In the genomic region with DNA sequence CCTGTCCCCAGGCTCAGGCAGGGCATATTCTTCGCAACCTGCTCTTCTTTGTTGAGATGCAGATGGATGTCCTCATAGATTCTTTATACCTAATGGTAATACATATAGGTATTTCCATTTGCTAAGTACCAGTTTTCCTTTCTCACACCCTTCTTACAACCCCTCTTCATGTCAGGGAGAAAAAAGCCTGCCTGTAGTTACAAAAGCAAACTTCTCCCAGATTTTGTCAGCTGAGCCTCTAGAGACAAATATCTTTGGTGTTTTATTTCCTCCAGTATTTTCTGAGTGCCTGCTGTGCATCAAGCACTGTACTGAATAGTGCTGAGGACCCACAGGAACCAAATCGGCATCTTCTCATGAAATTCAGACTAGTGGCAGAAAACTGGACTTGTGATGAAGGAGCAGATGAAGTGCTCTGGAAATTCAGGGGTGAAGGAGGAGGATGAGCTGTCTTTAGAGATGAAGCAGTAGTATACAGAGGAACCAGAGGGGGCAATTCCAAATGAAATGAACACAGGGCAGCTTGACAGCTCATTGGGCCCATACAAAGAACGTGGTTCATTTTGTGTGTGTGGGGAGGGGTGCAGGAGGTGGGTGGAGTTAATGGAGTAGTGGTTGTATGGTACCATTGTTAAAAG, we compare ENCODE assay signal across 9 cellular contexts. TPM values are rescaled to one million over a fixed set of nuclear protein-coding genes. Genes with fewer than 3 reads are reported as not detected.
DNase-seq lines count a peak whose midpoint lies in the region; ATAC-seq, FAIRE-seq and TF ChIP-seq lines count a peak whose summit lies in the region.
"Had no signal": no experiment of that assay in that cellular context is flagged by ENCODE, and none has a peak within 500 bp of the region (broad histone marks: within the 10 kb centered on the region; RNA-seq: fewer than 3 reads in every experiment).

No MANE protein-coding gene starts in this region.

- ATAC-seq in A549, result no peak
- ATAC-seq in upper lobe of right lung, result no peak
- ATAC-seq in HG03159 (IDR thresholded peaks at IDR 0.05; ENCODE audit: unreplicated experiment), result no peak

- H3K4me1 ChIP-seq in A549 (peaks cover 40% of the 10 kb centered on the region), GM23248 (ENCODE audit: insufficient read depth) (peaks cover 6% of the 10 kb centered on the region), upper lobe of right lung (peaks cover 13% of the 10 kb centered on the region)

- no peaks in the 10 kb centered on the region for H4K20me1 ChIP-seq in GM23248 (ENCODE audit: insufficient read depth)

- in situ Hi-C loops in GM23248 (cut with MboI), result no loop called here

- WGBS in A549 (ENCODE audit: missing lambda C conversion rate), result 41% methylated on average over 3 of the region's 3 CpGs
- WGBS in GM23248 (ENCODE audit: low coverage in 1 of 2, low lambda C conversion rate in 2 of 2, missing lambda C conversion rate in 2 of 2), 2 experiments, result 64 to 68% methylated on average over 3 of the region's 3 CpGs

- TF ChIP-seq EP300 in A549 (IDR thresholded peaks at IDR 0.05), result no peak

- H3K79me2 ChIP-seq in GM23248 (ENCODE audit: insufficient read depth), result 0 out of 2 replicates have a peak, but pooled peaks cover 6% of the 10 kb centered on the region

- H3F3A ChIP-seq in GM23248 (ENCODE audit: insufficient read depth), result peaks cover 22% of the 10 kb centered on the region

- H3K9me2 ChIP-seq in GM23248 (ENCODE audit: insufficient read depth), result no peaks in the 10 kb centered on the region

- H3K27ac ChIP-seq in A549 (peak overlapping the region; percentile 93 to 99), GM23248 (peak overlapping the region; percentile 19; the same call in 1 of the 2 replicates), upper lobe of right lung (peak overlapping the region; percentile 94)

- peak overlapping the region; percentile 13; the same call in 1 of the 2 replicates for H2AFZ ChIP-seq in GM23248

- TF ChIP-seq POLR2A in A549 (IDR thresholded peaks at IDR 0.05; ENCODE audit: low read length), result no peak

- H3K36me3 Mint-ChIP-seq in activated T-helper 1 cell treated with anti-CD3 and anti-CD28 coated beads, Interleukin-12 subunit alpha, Interleukin-12 subunit beta, Interleukin-2, Interleukin-4 antibody, amounts not matched to agents 30 ng/mL and 10 ng/mL and 1 ng/mL, durations not matched to agents 14 hours and 24 hours and 36 hours (ENCODE audit: low read depth), result peaks cover 42% of the 10 kb centered on the region

- POLR2A ChIA-PET in A549 (lab: Yijun Ruan, JAX), result interaction anchor here (0.9 to 1.7 kb wide), 6 partner anchors 11 to 136 kb away, joined by 3 to 7 read pairs (median 4); no protein-coding TSS in a partner anchor

- peaks cover 51% of the 10 kb centered on the region for H3K4me1 Mint-ChIP-seq in activated T-helper 1 cell treated with anti-CD3 and anti-CD28 coated beads, Interleukin-12 subunit alpha, Interleukin-12 subunit beta, Interleukin-2, Interleukin-4 antibody, amounts not matched to agents 30 ng/mL and 10 ng/mL and 1 ng/mL, durations not matched to agents 14 hours and 24 hours and 36 hours (ENCODE audit: low read depth)

- DNase-seq in A549 (ENCODE audit: low read depth in 1 of 2, low spot score in 1 of 2) (no peak), GM23248 (peak; percentile 21), kidney epithelial cell (ENCODE audit: low read depth) (no peak), upper lobe of right lung (no peak), EL (no peak)
- no peak for DNase-seq in activated T-helper 1 cell treated with anti-CD3 and anti-CD28 coated beads, Interleukin-12 subunit alpha, Interleukin-12 subunit beta, Interleukin-2, Interleukin-4 antibody, amounts not matched to agents 30 ng/mL and 10 ng/mL and 1 ng/mL, durations not matched to agents 14 hours and 24 hours and 36 hours (ENCODE audit: low spot score)
- DNase-seq in activated effector memory CD4-positive, alpha-beta T cell treated with Interleukin-2 at 50 U/mL for 16 hours, result no peak

- H3K4me3 ChIP-seq in A549 (peak overlapping the region; percentile 54), GM23248 (peak overlapping the region; percentile 86), kidney epithelial cell (ENCODE audit: low read depth, low read length) (peak overlapping the region; percentile 51), upper lobe of right lung (peak overlapping the region; percentile 76)

- H3K27ac Mint-ChIP-seq in activated T-helper 1 cell treated with anti-CD3 and anti-CD28 coated beads, Interleukin-12 subunit alpha, Interleukin-12 subunit beta, Interleukin-2, Interleukin-4 antibody, amounts not matched to agents 30 ng/mL and 10 ng/mL and 1 ng/mL, durations not matched to agents 14 hours and 24 hours and 36 hours, result peak overlapping the region; percentile 93

- H3K9ac ChIP-seq in GM23248, result peak overlapping the region; percentile 83

- H3K36me3 ChIP-seq in GM23248 (ENCODE audit: low read depth) (peaks cover 46% of the 10 kb centered on the region), kidney epithelial cell (ENCODE audit: control insufficient read depth, insufficient read depth, low read length) (peaks cover 12% of the 10 kb centered on the region), upper lobe of right lung (peaks cover 9% of the 10 kb centered on the region)

- no peak for TF ChIP-seq RAD21 in A549 (conservative IDR thresholded peaks at IDR 0.05 in 1 of 2, IDR thresholded peaks at IDR 0.05 in 1 of 2)

- H3K9me3 ChIP-seq in A549 (no peaks in the 10 kb centered on the region), GM23248 (ENCODE audit: low read depth) (no peaks in the 10 kb centered on the region), upper lobe of right lung (no peaks in the 10 kb centered on the region)

- H3K4me3 Mint-ChIP-seq in activated T-helper 1 cell treated with anti-CD3 and anti-CD28 coated beads, Interleukin-12 subunit alpha, Interleukin-12 subunit beta, Interleukin-2, Interleukin-4 antibody, amounts not matched to agents 30 ng/mL and 10 ng/mL and 1 ng/mL, durations not matched to agents 14 hours and 24 hours and 36 hours, result peak overlapping the region; percentile 90

- peak overlapping the region; percentile 64 for H3K4me2 ChIP-seq in A549
- H3K4me2 ChIP-seq in GM23248 (ENCODE audit: unreplicated experiment), result peak overlapping the region; percentile 53

- H3K9me3 Mint-ChIP-seq in activated T-helper 1 cell treated with anti-CD3 and anti-CD28 coated beads, Interleukin-12 subunit alpha, Interleukin-12 subunit beta, Interleukin-2, Interleukin-4 antibody, amounts not matched to agents 30 ng/mL and 10 ng/mL and 1 ng/mL, durations not matched to agents 14 hours and 24 hours and 36 hours, result no peaks in the 10 kb centered on the region

- intact Hi-C loops in activated T-helper 1 cell treated with anti-CD3 and anti-CD28 coated beads, Interleukin-12 subunit alpha, Interleukin-12 subunit beta, Interleukin-2, Interleukin-4 antibody, amounts not matched to agents 30 ng/mL and 10 ng/mL and 1 ng/mL, durations not matched to agents 14 hours and 24 hours and 36 hours (cut with micrococcal nuclease), result loop anchor here (2.0 kb wide), 3 partner anchors 20 to 108 kb away; a partner anchor contains a TSS
- intact Hi-C loops in upper lobe of right lung (cut with DNase I), result no loop called here

- CTCF ChIA-PET in A549 (lab: Yijun Ruan, JAX), result interaction anchor here (0.6 to 8.9 kb wide), 6 partner anchors 11 to 149 kb away, joined by 3 to 103 read pairs (median 22); no protein-coding TSS in a partner anchor

- TF ChIP-seq CTCF in A549 (IDR thresholded peaks at IDR 0.05), result no peak
- TF ChIP-seq CTCF in kidney epithelial cell (IDR thresholded peaks at IDR 0.05; ENCODE audit: insufficient read depth, low read length, poor library complexity, severe bottlenecking), result no peak
- no peak for TF ChIP-seq CTCF in upper lobe of right lung (IDR thresholded peaks at IDR 0.05)

- H3K27me3 ChIP-seq in GM23248 (replicated peaks; ENCODE audit: insufficient read depth) (no peaks in the 10 kb centered on the region), kidney epithelial cell (ENCODE audit: control insufficient read depth, insufficient read depth, low read length) (no peaks in the 10 kb centered on the region), upper lobe of right lung (no peaks in the 10 kb centered on the region)

- FAIRE-seq in A549 (lab: Jason Lieb, UNC), result no peak
- FAIRE-seq: islet of Langerhans had no signal

- H3K27me3 Mint-ChIP-seq in activated T-helper 1 cell treated with anti-CD3 and anti-CD28 coated beads, Interleukin-12 subunit alpha, Interleukin-12 subunit beta, Interleukin-2, Interleukin-4 antibody, amounts not matched to agents 30 ng/mL and 10 ng/mL and 1 ng/mL, durations not matched to agents 14 hours and 24 hours and 36 hours (ENCODE audit: insufficient read depth), result no peaks in the 10 kb centered on the region

TF ChIP-seq in A549, 52 proteins besides CTCF, POLR2A, EP300 and RAD21 (continues in another document):
- TF ChIP-seq MAFK (IDR thresholded peaks at IDR 0.05; ENCODE audit: partially characterized antibody) (no peak), CBX2 (IDR thresholded peaks at IDR 0.05; ENCODE audit: borderline replicate concordance, low read depth) (no peak), ZFP36 (IDR thresholded peaks at IDR 0.05; ENCODE audit: borderline replicate concordance, partially characterized antibody) (no peak), RFX5 (IDR thresholded peaks at IDR 0.05) (no peak)
- TF ChIP-seq, protein P1, sequence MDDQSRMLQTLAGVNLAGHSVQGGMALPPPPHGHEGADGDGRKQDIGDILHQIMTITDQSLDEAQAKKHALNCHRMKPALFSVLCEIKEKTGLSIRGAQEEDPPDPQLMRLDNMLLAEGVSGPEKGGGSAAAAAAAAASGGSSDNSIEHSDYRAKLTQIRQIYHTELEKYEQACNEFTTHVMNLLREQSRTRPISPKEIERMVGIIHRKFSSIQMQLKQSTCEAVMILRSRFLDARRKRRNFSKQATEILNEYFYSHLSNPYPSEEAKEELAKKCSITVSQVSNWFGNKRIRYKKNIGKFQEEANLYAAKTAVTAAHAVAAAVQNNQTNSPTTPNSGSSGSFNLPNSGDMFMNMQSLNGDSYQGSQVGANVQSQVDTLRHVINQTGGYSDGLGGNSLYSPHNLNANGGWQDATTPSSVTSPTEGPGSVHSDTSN (IDR thresholded peaks at IDR 0.05), result no peak

RNA-seq across cellular contexts. Expression of a gene that starts 33.4 kb away (rescaled TPM):
- polyA plus RNA-seq in A549 (2011; rRNA removed) (106 and 107 TPM in 2 replicates), A549 (2017; fragmentation: RNase III; extraction: RNeasy Plus Mini Kit Qiagen cat#74134 plus additional on column Dnase treatment) (103 to 137 TPM (median 124 TPM) in 3 replicates), GM23248 (2016; fragmentation: Nextera tagmentation; extraction: Ambion mirVana) (142 and 143 TPM in 2 replicates)
- 118 and 141 TPM in 2 replicates for polyA plus RNA-seq in A549 (2012; cell fraction: cytosol; rRNA removed)
- 397 and 557 TPM in 2 replicates for polyA plus RNA-seq in A549 (2012; cell fraction: nucleus; rRNA removed)
- 122 and 160 TPM in 2 replicates for polyA minus RNA-seq in A549 (2011; rRNA and poly(A)+ RNA removed)
- 315 and 361 TPM in 2 replicates for total RNA-seq in GM23248 (2014; rRNA removed; shearing (Covaris generic))
- total RNA-seq in activated T-helper 1 cell treated with anti-CD3 and anti-CD28 coated beads, Interleukin-12 subunit alpha, Interleukin-12 subunit beta, Interleukin-2, Interleukin-4 antibody, amounts not matched to agents 30 ng/mL and 10 ng/mL and 1 ng/mL, durations not matched to agents 14 hours and 24 hours and 36 hours, result 111 and 120 TPM in 2 replicates
- total RNA-seq in kidney epithelial cell (573 and 1,021 TPM in 2 replicates), upper lobe of right lung (12.9 TPM)

Comparison
In these comparisons a context has a peak if more than half of its experiments do, and no peak if none do; other contexts are left out.
1. H3K27ac ChIP-seq: peak in every context shown above with its lines; median percentile 96 in A549; 94 in upper lobe of right lung; 19 in GM23248.